In genomic region chr9:108535526-108535925, GRCh38 we compare ENCODE assay signal across 8 cellular contexts.
DNase-seq lines count a peak whose midpoint lies in the region; ATAC-seq and TF ChIP-seq lines count a peak whose summit lies in the region.

No MANE protein-coding gene starts in this region.

- no peak overlapping the region for H3K4me3 Mint-ChIP-seq in stimulated activated effector memory CD8-positive, alpha-beta T cell treated with anti-CD3 and anti-CD28 coated beads, Interleukin-12 subunit alpha, Interleukin-12 subunit beta, amount 100 ng/mL, for 72 hours

- H3K4me3 ChIP-seq in HL-60 (replicated peaks; ENCODE audit: insufficient read depth, low read length) (no peak overlapping the region), breast epithelium (no peak overlapping the region)

- ATAC-seq in GM18868 (IDR thresholded peaks at IDR 0.05; ENCODE audit: unreplicated experiment) (peak; percentile 74), sciatic nerve (no peak)
- ATAC-seq in stimulated activated effector memory CD8-positive, alpha-beta T cell treated with anti-CD3 and anti-CD28 coated beads, Interleukin-12 subunit alpha, Interleukin-12 subunit beta, amount 100 ng/mL, for 72 hours, result no peak

- intact Hi-C loops in breast epithelium (cut with DNase I; ENCODE audit: low total_unique reads) (no loop called here), sciatic nerve (cut with DNase I) (no loop called here)

- H3K9me3 ChIP-seq in breast epithelium, result no peaks in the 10 kb centered on the region

- H3K9me3 Mint-ChIP-seq in stimulated activated effector memory CD8-positive, alpha-beta T cell treated with anti-CD3 and anti-CD28 coated beads, Interleukin-12 subunit alpha, Interleukin-12 subunit beta, amount 100 ng/mL, for 72 hours, result peaks cover 6% of the 10 kb centered on the region

- H3K27ac ChIP-seq in HL-60 (replicated peaks) (no peak overlapping the region), breast epithelium (no peak overlapping the region)

- no peaks in the 10 kb centered on the region for H3K4me1 Mint-ChIP-seq in stimulated activated effector memory CD8-positive, alpha-beta T cell treated with anti-CD3 and anti-CD28 coated beads, Interleukin-12 subunit alpha, Interleukin-12 subunit beta, amount 100 ng/mL, for 72 hours

- no peak for TF ChIP-seq POLR2A in breast epithelium (IDR thresholded peaks at IDR 0.05)

- peak in 1 of 2 experiments; percentile 12 for DNase-seq in HL-60 (ENCODE audit: low read depth in 1 of 2, low spot score in 1 of 2)
- DNase-seq in breast epithelium (ENCODE audit: low spot score in 2 of 2), result no peak
- DNase-seq in pons (ENCODE audit: low spot score), result peak; percentile 4
- no peak for DNase-seq in sciatic nerve (ENCODE audit: low spot score)
- no peak for DNase-seq in NCI-H1930 (lab: John Stamatoyannopoulos, UW)
- no peak for DNase-seq in stimulated activated effector memory CD8-positive, alpha-beta T cell treated with anti-CD3 and anti-CD28 coated beads, Interleukin-12 subunit alpha, Interleukin-12 subunit beta, amount 100 ng/mL, for 72 hours (ENCODE audit: low spot score in 2 of 2)
- no peak for DNase-seq in hepatic stellate cell (ENCODE audit: low spot score)

- H3K36me3 ChIP-seq in breast epithelium, result no peaks in the 10 kb centered on the region

- peaks cover 4% of the 10 kb centered on the region for H3K27me3 ChIP-seq in HL-60 (ENCODE audit: insufficient read depth, poor library complexity, severe bottlenecking)
- no peaks in the 10 kb centered on the region for H3K27me3 ChIP-seq in breast epithelium

- no peak overlapping the region for H3K27ac Mint-ChIP-seq in stimulated activated effector memory CD8-positive, alpha-beta T cell treated with anti-CD3 and anti-CD28 coated beads, Interleukin-12 subunit alpha, Interleukin-12 subunit beta, amount 100 ng/mL, for 72 hours

- no peaks in the 10 kb centered on the region for H3K36me3 Mint-ChIP-seq in stimulated activated effector memory CD8-positive, alpha-beta T cell treated with anti-CD3 and anti-CD28 coated beads, Interleukin-12 subunit alpha, Interleukin-12 subunit beta, amount 100 ng/mL, for 72 hours

- H3K4me1 ChIP-seq in breast epithelium, result no peaks in the 10 kb centered on the region

- peak; percentile 3 for TF ChIP-seq CTCF in HL-60 (IDR thresholded peaks at IDR 0.05; ENCODE audit: insufficient read depth, low read length)
- TF ChIP-seq CTCF in breast epithelium (IDR thresholded peaks at IDR 0.05), result peak in 2 of 3 donors; percentile 15 to 39
